In the genomic region with DNA sequence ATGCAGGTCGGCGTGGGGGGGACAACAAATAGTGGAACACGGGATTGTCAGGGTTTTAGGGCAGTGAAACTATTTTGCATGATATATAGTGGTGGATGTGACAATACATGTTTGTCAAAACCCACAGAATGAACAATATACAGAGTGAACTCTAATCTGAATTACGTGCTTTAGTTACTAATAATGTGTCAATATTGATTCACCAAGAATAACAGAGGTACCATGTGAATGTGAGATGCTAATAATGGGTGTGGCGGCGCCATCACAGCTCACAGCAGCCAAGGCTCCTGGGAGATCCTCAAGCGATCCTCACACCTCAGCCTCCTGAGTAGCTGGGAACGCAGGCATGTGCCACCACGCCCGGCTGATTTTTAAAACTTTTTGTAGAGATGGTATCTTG, we compare ENCODE assay signal across 24 cellular contexts. TPM values are rescaled to one million over a fixed set of nuclear protein-coding genes. Genes with fewer than 3 reads are reported as not detected.
A peak's percentile ranks its signal among the peaks of the same experiment; 100 is the strongest.
DNase-seq lines count a peak whose midpoint lies in the region; ATAC-seq and TF ChIP-seq lines count a peak whose summit lies in the region.
"Had no signal": no experiment of that assay in that cellular context is flagged by ENCODE, and none has a peak within 500 bp of the region (broad histone marks: within the 10 kb centered on the region; RNA-seq: fewer than 3 reads in every experiment).

No MANE protein-coding gene starts in this region.

- H3K4me2 ChIP-seq in mammary epithelial cell (ENCODE audit: insufficient read depth, low read depth, low read length) (no peak overlapping the region), PC-3 (ENCODE audit: low read length) (peak overlapping the region; percentile 76), SK-N-SH (no peak overlapping the region)

- H4K20me1 ChIP-seq in mammary epithelial cell (ENCODE audit: insufficient read depth, low read length) (peaks cover 6% of the 10 kb centered on the region), PC-3 (ENCODE audit: low read length) (no peaks in the 10 kb centered on the region), SK-N-SH (ENCODE audit: insufficient read depth) (peaks cover 92% of the 10 kb centered on the region)

- H3K4me1 ChIP-seq in mammary epithelial cell (ENCODE audit: insufficient read depth, low read length) (peaks cover 48% of the 10 kb centered on the region), PC-3 (ENCODE audit: insufficient read depth, low read length) (peaks cover 64% of the 10 kb centered on the region), foreskin keratinocyte (peaks cover 36% of the 10 kb centered on the region), gastrocnemius medialis (peaks cover 38 to 41% of the 10 kb centered on the region in 2 donors), SK-N-SH (ENCODE audit: control insufficient read depth in 1 of 2, insufficient read depth in 2 of 2, low read depth in 1 of 2, low read length in 1 of 2) (peaks cover 0 to 2% of the 10 kb centered on the region in 2 experiments; a peak in 1 of 4 replicates)

- CTCF ChIA-PET in MCF 10A (lab: Yijun Ruan, JAX) (interaction anchor here (0.6 to 2.7 kb wide), 2 partner anchors 10 to 18 kb away, joined by 4 to 13 read pairs; no protein-coding TSS in a partner anchor), mammary epithelial cell (lab: Charles Lee; ENCODE audit: low non-redundant PET) (no interaction called here), PC-3 (lab: Charles Lee) (interaction anchor here (1.5 kb wide), 1 partner anchor 10 kb away, joined by 14 read pairs; no protein-coding TSS in a partner anchor), SK-N-SH (lab: Yijun Ruan, JAX) (interaction anchor here (1.8 kb wide), 1 partner anchor 10 kb away, joined by 7 read pairs; no protein-coding TSS in a partner anchor)

- H3K9me2 ChIP-seq in PC-3 (replicated peaks; ENCODE audit: low read length) (no peaks in the 10 kb centered on the region), SK-N-SH (no peaks in the 10 kb centered on the region)

- H2AFZ ChIP-seq in mammary epithelial cell (ENCODE audit: low read depth, low read length) = no peak overlapping the region
- H2AFZ ChIP-seq in PC-3 (ENCODE audit: low read length) = no peak overlapping the region
- H2AFZ ChIP-seq in SK-N-SH (ENCODE audit: low read depth) = no peak overlapping the region

- H3K9me3 ChIP-seq in mammary epithelial cell (replicated peaks; ENCODE audit: insufficient read depth, low read length) (no peaks in the 10 kb centered on the region), PC-3 (ENCODE audit: low read length) (no peaks in the 10 kb centered on the region), gastrocnemius medialis (no peaks in the 10 kb centered on the region), SK-N-SH (no peaks in the 10 kb centered on the region)
- H3K9me3 ChIP-seq: BLaER1 treated with 17β-estradiol and CSF1 and Interleukin-3, amounts not matched to agents 10 nM and 100 nM; Caco-2; SJCRH30 had no signal

- no peak for TF ChIP-seq RAD21 in SK-N-SH (IDR thresholded peaks at IDR 0.05; ENCODE audit: low read length)

- intact Hi-C loops in MCF 10A (cut with micrococcal nuclease) (no loop called here), mammary epithelial cell (cut with micrococcal nuclease) (no loop called here), PC-3 (cut with micrococcal nuclease) (loop anchor here (1.0 kb wide), 1 partner anchor 10 kb away; no protein-coding TSS in a partner anchor), gastrocnemius medialis (cut with DNase I; ENCODE audit: low total_unique reads) (no loop called here)

- H3K27me3 Mint-ChIP-seq in MCF 10A (ENCODE audit: insufficient read depth, unreplicated experiment) = no peaks in the 10 kb centered on the region
- H3K27me3 Mint-ChIP-seq: CD4-positive, alpha-beta memory T cell had no signal

- no peaks in the 10 kb centered on the region for H3K27me3 ChIP-seq in mammary epithelial cell (ENCODE audit: insufficient read depth, low read length)
- H3K27me3 ChIP-seq in PC-3 (ENCODE audit: low read length) = no peaks in the 10 kb centered on the region
- H3K27me3 ChIP-seq in foreskin keratinocyte = no peaks in the 10 kb centered on the region
- no peaks in the 10 kb centered on the region for H3K27me3 ChIP-seq in gastrocnemius medialis
- no peaks in the 10 kb centered on the region for H3K27me3 ChIP-seq in SK-N-SH (ENCODE audit: insufficient read depth)
- H3K27me3 ChIP-seq: BLaER1 treated with 17β-estradiol and CSF1 and Interleukin-3, amounts not matched to agents 10 nM and 100 nM; SJCRH30 had no signal

- DNase-seq in MCF 10A (ENCODE audit: unreplicated experiment) (no peak), mammary epithelial cell (no peak), PC-3 (peak; percentile 96), foreskin keratinocyte (no peak), gastrocnemius medialis (no peak), SK-N-SH (no peak), NCI-H1436 treated with DMSO at 0.1 percent for 48 hours (lab: John Stamatoyannopoulos, UW) (no peak)
- DNase-seq: 8988T; Caco-2; CD4-positive, alpha-beta memory T cell; DMS 273 treated with DMSO at 0.1 percent for 48 hours; DMS79 treated with DMSO at 0.1 percent for 48 hours; H7; KBM-7; NCI-H187; NCI-H446 treated with DMSO at 0.1 percent for 48 hours; NCI-H526 treated with DMSO at 0.1 percent for 48 hours; SJCRH30 had no signal

- dilution Hi-C loops in mammary epithelial cell (cut with HindIII; ENCODE audit: low sequenced_read_pairs) = no loop called here

- no peak overlapping the region for H3K4me3 Mint-ChIP-seq in MCF 10A (ENCODE audit: unreplicated experiment)
- H3K4me3 Mint-ChIP-seq: CD4-positive, alpha-beta memory T cell had no signal

- H3K4me3 ChIP-seq in mammary epithelial cell (replicated peaks in 1 of 3; ENCODE audit: insufficient read depth in 1 of 3, low read depth in 2 of 3, low read length in 3 of 3) (no peak overlapping the region), PC-3 (ENCODE audit: low read length) (peak overlapping the region; percentile 18; the same call in 1 of the 2 replicates), gastrocnemius medialis (no peak overlapping the region), SK-N-SH (ENCODE audit: low read depth in 2 of 2, low read length in 1 of 2) (no peak overlapping the region)
- H3K4me3 ChIP-seq: BLaER1 treated with 17β-estradiol and CSF1 and Interleukin-3, amounts not matched to agents 10 nM and 100 nM; GM12878; SJCRH30 had no signal

- POLR2A ChIA-PET in MCF 10A (lab: Yijun Ruan, JAX) = interaction anchor here (1.1 to 1.7 kb wide), 2 partner anchors 12 to 48 kb away, joined by 4 to 5 read pairs; no protein-coding TSS in a partner anchor
- POLR2A ChIA-PET in PC-3 (lab: Charles Lee; ENCODE audit: unreplicated experiment) = interaction anchor here (0.5 to 0.6 kb wide), 2 partner anchors 48 to 64 kb away, joined by 16 to 20 read pairs; no protein-coding TSS in a partner anchor
- POLR2A ChIA-PET in SK-N-SH (lab: Yijun Ruan, JAX) = no interaction called here

- peaks cover 9% of the 10 kb centered on the region for H3K36me3 ChIP-seq in mammary epithelial cell (ENCODE audit: insufficient read depth, low read length)
- peaks cover 34% of the 10 kb centered on the region for H3K36me3 ChIP-seq in PC-3 (ENCODE audit: low read depth, low read length)
- peaks cover 0 to 29% of the 10 kb centered on the region in 2 donors for H3K36me3 ChIP-seq in gastrocnemius medialis
- H3K36me3 ChIP-seq in SK-N-SH (replicated peaks in 1 of 2; ENCODE audit: control insufficient read depth in 1 of 2, insufficient read depth in 2 of 2, low read length in 1 of 2) = peaks cover 18 to 34% of the 10 kb centered on the region in 2 experiments

- TF ChIP-seq EP300 in SK-N-SH (IDR thresholded peaks at IDR 0.05; ENCODE audit: borderline replicate concordance in 1 of 2, low read depth in 1 of 2, low read length in 1 of 2) = no peak

- no peaks in the 10 kb centered on the region for H3K9me3 Mint-ChIP-seq in MCF 10A (ENCODE audit: unreplicated experiment)
- H3K9me3 Mint-ChIP-seq: CD4-positive, alpha-beta memory T cell had no signal

- 65% methylated on average over 8 of the region's 10 CpGs for WGBS in mammary epithelial cell (ENCODE audit: low coverage, missing lambda C conversion rate)
- 91% methylated on average over 10 of the region's 10 CpGs for WGBS in SK-N-SH (ENCODE audit: low lambda C conversion rate)

- no peak for TF ChIP-seq POLR2A in gastrocnemius medialis (IDR thresholded peaks at IDR 0.05)

- H3K27ac Mint-ChIP-seq in MCF 10A (ENCODE audit: low read depth, unreplicated experiment) = peak overlapping the region; percentile 35
- H3K27ac Mint-ChIP-seq: CD4-positive, alpha-beta memory T cell had no signal

- peaks cover 5% of the 10 kb centered on the region for H3F3A ChIP-seq in PC-3 (ENCODE audit: low read length, unreplicated experiment)
- H3F3A ChIP-seq in SK-N-SH (replicated peaks; ENCODE audit: insufficient read depth) = no peaks in the 10 kb centered on the region

- in situ Hi-C loops in mammary epithelial cell (cut with MboI; ENCODE audit: low sequenced_read_pairs in 2 of 2) = loop anchor here in 1 of 2 donors (25.0 kb wide), 1 partner anchor 270 kb away; no protein-coding TSS in a partner anchor
- in situ Hi-C loops in gastrocnemius medialis (cut with MboI; ENCODE audit: low sequenced_read_pairs in 4 of 4) = no loop called here

- H3K27ac ChIP-seq in mammary epithelial cell (ENCODE audit: insufficient read depth, low read depth, low read length) (no peak overlapping the region), PC-3 (ENCODE audit: low read length) (peak overlapping the region; percentile 89), foreskin keratinocyte (no peak overlapping the region), gastrocnemius medialis (peak overlapping the region; percentile 84 to 91 (median 89)), SK-N-SH (ENCODE audit: low read depth in 2 of 2, low read length in 1 of 2) (no peak overlapping the region)
- H3K27ac ChIP-seq: BLaER1 treated with 17β-estradiol and CSF1 and Interleukin-3, amounts not matched to agents 10 nM and 100 nM; HL-60; SJCRH30 had no signal

- BruUV-seq in MCF 10A (replicated peaks; lab: Mats Ljungman, UMichigan) (no TSS peak), mammary epithelial cell (replicated peaks; lab: Mats Ljungman, UMichigan) (no TSS peak), PC-3 (replicated peaks; lab: Mats Ljungman, UMichigan) (no TSS peak)

- peak; percentile 76 for ATAC-seq in PC-3
- ATAC-seq in foreskin keratinocyte = peak; percentile 21
- ATAC-seq in gastrocnemius medialis = no peak
- ATAC-seq in HG02840 (IDR thresholded peaks at IDR 0.05; ENCODE audit: low FRiP score, unreplicated experiment) = no peak
- ATAC-seq: GM12878, HepG2 had no signal

- peaks cover 59% of the 10 kb centered on the region for H3K36me3 Mint-ChIP-seq in MCF 10A (ENCODE audit: insufficient read depth, unreplicated experiment)

- peaks cover 56% of the 10 kb centered on the region for H3K4me1 Mint-ChIP-seq in MCF 10A (ENCODE audit: insufficient read depth, unreplicated experiment)

- H3K9ac ChIP-seq in mammary epithelial cell (ENCODE audit: insufficient read depth, low read length) (no peak overlapping the region), PC-3 (ENCODE audit: low read length) (peak overlapping the region; percentile 72), SK-N-SH (no peak overlapping the region)

- TF ChIP-seq CTCF in MCF 10A (IDR thresholded peaks at IDR 0.05; ENCODE audit: unreplicated experiment) (no peak), mammary epithelial cell (conservative IDR thresholded peaks at IDR 0.05 in 1 of 2, IDR thresholded peaks at IDR 0.05 in 1 of 2; ENCODE audit: extremely low read depth in 1 of 2, insufficient read depth in 1 of 2, low read depth in 1 of 2, low read length in 2 of 2) (no peak), PC-3 (conservative IDR thresholded peaks at IDR 0.05; ENCODE audit: low read depth, low read length) (no peak), foreskin keratinocyte (conservative IDR thresholded peaks at IDR 0.05) (no peak), gastrocnemius medialis (IDR thresholded peaks at IDR 0.05 in 4 of 5, conservative IDR thresholded peaks at IDR 0.05 in 1 of 5) (no peak), SK-N-SH (IDR thresholded peaks at IDR 0.05) (no peak)

- peaks cover 88% of the 10 kb centered on the region for H3K79me2 ChIP-seq in mammary epithelial cell (ENCODE audit: insufficient read depth, low read length)
- peaks cover 95% of the 10 kb centered on the region for H3K79me2 ChIP-seq in PC-3 (ENCODE audit: low read length)
- peaks cover 96% of the 10 kb centered on the region for H3K79me2 ChIP-seq in SK-N-SH (ENCODE audit: insufficient read depth)

RNA-seq across cellular contexts. Expression of gene ELAVL1, which starts 12.9 kb away (rescaled TPM):
- total RNA-seq in MCF 10A (2022) (53.7 and 58.1 TPM in 2 replicates), mammary epithelial cell (10 to 100 TPM; 33.3 to 88.1 TPM), PC-3 (2014; rRNA removed) (87.2 and 111 TPM in 2 replicates), foreskin keratinocyte (79.7 and 85.2 TPM in 2 replicates), gastrocnemius medialis (10 to 100 TPM; 18.2 to 40.5 (median 28.9) TPM)
- polyA plus RNA-seq in mammary epithelial cell (71.0 TPM), foreskin keratinocyte (53.5 and 62.5 TPM in 2 replicates), SK-N-SH (2012; rRNA removed) (41.7 and 49.6 TPM in 2 replicates)
- 110 TPM for polyA minus RNA-seq in mammary epithelial cell
- 53.5 and 64.4 TPM in 2 replicates for polyA plus RNA-seq in SK-N-SH (2012; cell fraction: cytosol; rRNA removed)
- 36.8 and 42.3 TPM in 2 replicates for polyA plus RNA-seq in SK-N-SH (2012; cell fraction: nucleus; rRNA removed)

RNA-seq across cellular contexts. Expression of gene TIMM44, which starts 49.1 kb away (rescaled TPM):
- total RNA-seq in MCF 10A (2022) = 91.3 and 142 TPM in 2 replicates
- 10 to 100 TPM; 52.7 to 94.3 TPM for total RNA-seq in mammary epithelial cell
- polyA plus RNA-seq in mammary epithelial cell = 38.1 TPM
- polyA minus RNA-seq in mammary epithelial cell = 51.2 TPM
- 191 and 262 TPM in 2 replicates for total RNA-seq in PC-3 (2014; rRNA removed)
- 63.0 and 67.5 TPM in 2 replicates for total RNA-seq in foreskin keratinocyte
- 50.0 and 53.9 TPM in 2 replicates for polyA plus RNA-seq in foreskin keratinocyte
- total RNA-seq in gastrocnemius medialis = 100 to 1,000 TPM in 1 of 4 donors, 10 to 100 TPM in 3; 53.9 to 168 (median 94.1) TPM
- polyA plus RNA-seq in SK-N-SH (2012; rRNA removed) = 49.7 and 50.9 TPM in 2 replicates
- 37.0 and 38.1 TPM in 2 replicates for polyA plus RNA-seq in SK-N-SH (2012; cell fraction: cytosol; rRNA removed)
- 97.2 and 112 TPM in 2 replicates for polyA plus RNA-seq in SK-N-SH (2012; cell fraction: nucleus; rRNA removed)

RNA-seq across cellular contexts. Expression of gene CCL25, which starts 60.0 kb away (rescaled TPM):
- total RNA-seq in MCF 10A (2022) (not detected in 2 replicates), mammary epithelial cell (not detected), PC-3 (2014; rRNA removed) (not detected in 2 replicates), foreskin keratinocyte (not detected in 2 replicates), gastrocnemius medialis (not detected)
- polyA plus RNA-seq in mammary epithelial cell (not detected), foreskin keratinocyte (not detected in 2 replicates), SK-N-SH (2012; rRNA removed) (not detected in 2 replicates)
- not detected for polyA minus RNA-seq in mammary epithelial cell
- polyA plus RNA-seq in SK-N-SH (2012; cell fraction: cytosol; rRNA removed) = 0.05 TPM in 1 of 2 replicates, not detected in the other
- 0.29 and 0.31 TPM in 2 replicates for polyA plus RNA-seq in SK-N-SH (2012; cell fraction: nucleus; rRNA removed)
- total RNA-seq: Caco-2; CD4-positive, alpha-beta memory T cell; HepG2; HT-29; SJCRH30 had no signal
- polyA plus RNA-seq: CD4-positive, alpha-beta memory T cell; HepG2 had no signal

Comparison
In these comparisons a context has a peak if more than half of its experiments do, and no peak if none do; other contexts are left out.
1. H3K27ac ChIP-seq: peak in PC-3 (single experiment) and gastrocnemius medialis (4 of 4); none in mammary epithelial cell (single experiment), foreskin keratinocyte (single experiment) and SK-N-SH (0 of 2).
2. ATAC-seq: peak in PC-3 (single experiment) and foreskin keratinocyte (single experiment); none in gastrocnemius medialis (0 of 2) and HG02840 (single experiment).